ENCODE assay signal across 28 cellular contexts in the genomic region with DNA sequence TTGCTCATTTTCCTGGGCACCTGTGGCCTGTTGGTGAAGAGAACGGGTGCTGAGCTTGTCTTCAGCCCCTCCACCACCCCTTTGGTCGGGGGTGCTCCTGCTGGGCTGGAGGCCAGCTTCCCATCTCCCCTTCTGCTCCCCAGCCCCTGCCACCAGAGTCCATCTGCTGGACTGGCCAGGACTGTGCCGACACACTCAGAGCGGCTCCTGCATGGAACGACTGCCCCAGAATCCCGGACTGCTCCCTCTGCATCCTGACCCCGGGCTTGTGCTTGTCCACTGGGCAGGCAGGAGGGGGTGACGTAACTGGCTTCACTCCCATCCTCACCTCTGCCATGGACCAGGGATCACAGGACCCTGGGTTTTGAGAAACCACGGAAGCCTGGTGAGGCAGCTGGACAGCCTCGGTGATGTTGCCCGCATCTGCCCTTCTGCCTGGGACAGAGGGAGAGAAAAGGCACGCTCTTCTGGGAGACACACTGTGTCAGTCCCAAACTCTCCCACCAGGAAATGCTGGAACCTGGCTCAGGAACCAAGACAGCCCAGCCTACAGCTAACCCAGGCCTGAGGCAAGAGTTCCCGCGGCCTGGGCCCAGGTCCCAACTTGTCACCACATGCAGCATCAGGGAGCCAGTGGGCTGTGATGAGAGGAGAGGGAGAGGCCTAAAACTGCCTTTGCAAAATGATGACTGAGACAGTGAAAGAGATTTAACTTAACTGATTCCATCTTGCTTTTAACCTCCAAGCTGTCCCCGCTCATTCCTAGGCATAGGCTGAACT. TPM values are rescaled to one million over a fixed set of nuclear protein-coding genes. Genes with fewer than 3 reads are reported as not detected.
DNase-seq lines count a peak whose midpoint lies in the region; ATAC-seq and TF ChIP-seq lines count a peak whose summit lies in the region.
"Had no signal": no experiment of that assay in that cellular context is flagged by ENCODE, and none has a peak within 500 bp of the region (broad histone marks: within the 10 kb centered on the region; RNA-seq: fewer than 3 reads in every experiment).

No MANE protein-coding gene starts in this region.

- no peak overlapping the region for H3K4me3 Mint-ChIP-seq in endodermal cell
- H3K4me3 Mint-ChIP-seq: activated CD4-positive, alpha-beta T cell treated with anti-CD3 and anti-CD28 coated beads for 36 hours; activated naive CD4-positive, alpha-beta T cell treated with anti-CD3 and anti-CD28 coated beads, Interleukin-2, amount 50 U/mL, for 24 hours; HFFc6; IgD-negative memory B cell; stimulated activated naive CD8-positive, alpha-beta T cell treated with anti-CD3 and anti-CD28 coated beads, Interleukin-15, Interleukin-2, amounts not matched to agents 100 ng/mL and 50 ng/mL, for 24 hours had no signal

- H3K4me3 ChIP-seq in right cardiac atrium (ENCODE audit: low read length) (no peak overlapping the region), heart left ventricle (no peak overlapping the region), epithelial cell of esophagus (ENCODE audit: low read length) (no peak overlapping the region), endodermal cell (ENCODE audit: low read length) (no peak overlapping the region)
- H3K4me3 ChIP-seq: cardiac muscle cell, colonic mucosa, right atrium auricular region, testis had no signal

- H3K27ac ChIP-seq in right cardiac atrium (ENCODE audit: low read length) (no peak overlapping the region), heart left ventricle (no peak overlapping the region), endodermal cell (ENCODE audit: low read depth, low read length) (no peak overlapping the region)
- H3K27ac ChIP-seq: cardiac muscle cell, colonic mucosa, epithelial cell of prostate, right atrium auricular region, testis had no signal

- no peak overlapping the region for H3K27ac Mint-ChIP-seq in endodermal cell
- H3K27ac Mint-ChIP-seq: activated CD4-positive, alpha-beta T cell treated with anti-CD3 and anti-CD28 coated beads for 36 hours; activated naive CD4-positive, alpha-beta T cell treated with anti-CD3 and anti-CD28 coated beads, Interleukin-2, amount 50 U/mL, for 24 hours; activated T-helper 2 cell treated with anti-CD3 and anti-CD28 coated beads, Interferon-gamma antibody, Interleukin-2, Interleukin-4, amounts not matched to agents 10 μg/mL and 5 μg/mL and 100 μg/mL, durations not matched to agents 14 hours and 24 hours and 36 hours; HFFc6; IgD-negative memory B cell; stimulated activated naive CD8-positive, alpha-beta T cell treated with anti-CD3 and anti-CD28 coated beads, Interleukin-15, Interleukin-2, amounts not matched to agents 100 ng/mL and 50 ng/mL, for 24 hours had no signal

- no peaks in the 10 kb centered on the region for H3K4me1 ChIP-seq in right cardiac atrium (ENCODE audit: control insufficient read depth, insufficient read depth, low read length)
- peaks cover 0 to 18% (median 2%) of the 10 kb centered on the region in 12 donors for H3K4me1 ChIP-seq in heart left ventricle
- no peaks in the 10 kb centered on the region for H3K4me1 ChIP-seq in endodermal cell (ENCODE audit: control insufficient read depth, insufficient read depth, low read length)
- H3K4me1 ChIP-seq: colonic mucosa, testis had no signal

- H3K36me3 ChIP-seq in heart left ventricle, result no peaks in the 10 kb centered on the region
- no peaks in the 10 kb centered on the region for H3K36me3 ChIP-seq in endodermal cell (ENCODE audit: control insufficient read depth, insufficient read depth, low read length)
- H3K36me3 ChIP-seq: cardiac muscle cell, colonic mucosa, right atrium auricular region had no signal

- TF ChIP-seq CTCF in heart left ventricle (IDR thresholded peaks at IDR 0.05) (no peak), epithelial cell of esophagus (IDR thresholded peaks at IDR 0.05; ENCODE audit: insufficient read depth, low read depth, low read length, missing control alignments) (no peak), endodermal cell (conservative IDR thresholded peaks at IDR 0.05) (no peak)

- no peaks in the 10 kb centered on the region for H3K4me1 Mint-ChIP-seq in endodermal cell

- intact Hi-C loops in right cardiac atrium (cut with DNase I), result no loop called here
- intact Hi-C loops in heart left ventricle (cut with DNase I), result no loop called here

- ATAC-seq in right cardiac atrium (peak in 1 of 2 donors; percentile 10), heart left ventricle (no peak)
- ATAC-seq: activated CD4-positive, alpha-beta T cell treated with anti-CD3 and anti-CD28 coated beads for 36 hours; left ventricle myocardium superior had no signal

- H3K27me3 ChIP-seq in right cardiac atrium (ENCODE audit: control insufficient read depth, insufficient read depth), result no peaks in the 10 kb centered on the region
- no peaks in the 10 kb centered on the region for H3K27me3 ChIP-seq in heart left ventricle
- peaks cover 2% of the 10 kb centered on the region for H3K27me3 ChIP-seq in endodermal cell (ENCODE audit: control insufficient read depth, insufficient read depth, low read length, poor library complexity, severe bottlenecking)
- H3K27me3 ChIP-seq: cardiac muscle cell, colonic mucosa, right atrium auricular region, testis had no signal

- peak in 2 of 3 donors; percentile 65 to 75 for DNase-seq in right cardiac atrium
- no peak for DNase-seq in heart left ventricle
- DNase-seq in epithelial cell of esophagus (ENCODE audit: low read depth), result peak; percentile 82
- no peak for DNase-seq in endodermal cell
- no peak for DNase-seq in activated effector memory CD4-positive, alpha-beta T cell treated with anti-CD3 and anti-CD28 coated beads, Interleukin-2, amount 50 U/mL, for 16 hours
- DNase-seq in SHP77 (lab: John Stamatoyannopoulos, UW), result no peak
- DNase-seq: activated CD4-positive, alpha-beta T cell treated with anti-CD3 and anti-CD28 coated beads for 36 hours; CD4-positive, CD25-positive, alpha-beta regulatory T cell; colonic mucosa; DMS79 treated with DMSO at 0.1 percent for 48 hours; effector CD4-positive, alpha-beta T cell; GF-D8; glutamatergic neuron; HFFc6; left ventricle myocardium superior; NCI-H146; NCI-H2107; stimulated activated CD4-positive, alpha-beta T cell treated with anti-CD3 and anti-CD28 coated beads, Interleukin-1b, Interleukin-23, amount 100 ng/mL, for 48 hours; testis had no signal

- H3K36me3 Mint-ChIP-seq in endodermal cell (ENCODE audit: low read depth), result no peaks in the 10 kb centered on the region
- H3K36me3 Mint-ChIP-seq: activated naive CD4-positive, alpha-beta T cell treated with anti-CD3 and anti-CD28 coated beads, Interleukin-2, amount 50 U/mL, for 24 hours; CD4-positive, CD25-positive, alpha-beta regulatory T cell; IgD-negative memory B cell had no signal

- H3K9ac ChIP-seq in endodermal cell (ENCODE audit: extremely low read depth, low read length, poor library complexity, severe bottlenecking), result no peak overlapping the region

- H3K9me3 ChIP-seq in right cardiac atrium (ENCODE audit: control insufficient read depth, low read length), result no peaks in the 10 kb centered on the region
- no peaks in the 10 kb centered on the region for H3K9me3 ChIP-seq in heart left ventricle
- H3K9me3 ChIP-seq in endodermal cell (ENCODE audit: control insufficient read depth, low read length), result no peaks in the 10 kb centered on the region
- H3K9me3 ChIP-seq: colonic mucosa, right atrium auricular region, testis had no signal

- peaks cover 28% of the 10 kb centered on the region for H3K27me3 Mint-ChIP-seq in endodermal cell (ENCODE audit: insufficient read depth)
- H3K27me3 Mint-ChIP-seq: activated CD4-positive, alpha-beta T cell treated with anti-CD3 and anti-CD28 coated beads for 36 hours; activated naive CD4-positive, alpha-beta T cell treated with anti-CD3 and anti-CD28 coated beads, Interleukin-2, amount 50 U/mL, for 24 hours; IgD-negative memory B cell; stimulated activated naive CD8-positive, alpha-beta T cell treated with anti-CD3 and anti-CD28 coated beads, Interleukin-15, Interleukin-2, amounts not matched to agents 100 ng/mL and 50 ng/mL, for 24 hours had no signal

- WGBS in right cardiac atrium, result 66% methylated on average over 15 of the region's 15 CpGs
- whole genome bisulfite sequencing in heart left ventricle, 4 donors, result 79 to 87% (median 81%) methylated on average over 15 of the region's 15 CpGs
- WGBS in endodermal cell (ENCODE audit: insufficient coverage in 1 of 2, insufficient read length in 1 of 2), 2 experiments, result 87 to 96% methylated on average over 3 to 15 of the region's 15 CpGs

- no peaks in the 10 kb centered on the region for H3K9me3 Mint-ChIP-seq in endodermal cell
- H3K9me3 Mint-ChIP-seq: activated naive CD4-positive, alpha-beta T cell treated with anti-CD3 and anti-CD28 coated beads, Interleukin-2, amount 50 U/mL, for 24 hours; activated T-helper 2 cell treated with anti-CD3 and anti-CD28 coated beads, Interferon-gamma antibody, Interleukin-2, Interleukin-4, amounts not matched to agents 10 μg/mL and 5 μg/mL and 100 μg/mL, durations not matched to agents 14 hours and 24 hours and 36 hours; CD4-positive, CD25-positive, alpha-beta regulatory T cell; HFFc6; IgD-negative memory B cell; stimulated activated naive CD8-positive, alpha-beta T cell treated with anti-CD3 and anti-CD28 coated beads, Interleukin-15, Interleukin-2, amounts not matched to agents 100 ng/mL and 50 ng/mL, for 24 hours had no signal

- no peak for TF ChIP-seq POLR2A in heart left ventricle (IDR thresholded peaks at IDR 0.05)

RNA-seq across cellular contexts. Expression of gene GSDMA, which starts 16.1 kb away (rescaled TPM):
- total RNA-seq in right cardiac atrium (under 1 TPM in 3 of 4 donors, not detected in 1; 0.29 to 0.97 (median 0.53) TPM), heart left ventricle (1 to 10 TPM in 2 of 9 donors, under 1 TPM in 5, not detected in 2; 0.35 to 3.7 (median 0.52) TPM), endodermal cell (not detected)
- polyA plus RNA-seq in right cardiac atrium (not detected), heart left ventricle (under 1 TPM in 1 of 2 donors, not detected in 1; 0.08 TPM)
- polyA plus RNA-seq in endodermal cell (2013, experiment 1 of 2), result not detected
- polyA plus RNA-seq in endodermal cell (2013, experiment 2 of 2), result not detected
- total RNA-seq: cardiac muscle cell had no signal
- polyA plus RNA-seq: cardiac muscle cell had no signal

RNA-seq across cellular contexts. Expression of gene LRRC3C, which starts 19.2 kb away (rescaled TPM):
- total RNA-seq in right cardiac atrium (not detected), heart left ventricle (not detected), endodermal cell (not detected)
- polyA plus RNA-seq in right cardiac atrium (not detected), heart left ventricle (not detected)
- not detected for polyA plus RNA-seq in endodermal cell (2013, experiment 1 of 2)
- polyA plus RNA-seq in endodermal cell (2013, experiment 2 of 2), result not detected
- total RNA-seq: activated CD4-positive, alpha-beta T cell treated with anti-CD3 and anti-CD28 coated beads for 36 hours; activated T-helper 2 cell treated with anti-CD3 and anti-CD28 coated beads, Interferon-gamma antibody, Interleukin-2, Interleukin-4, amounts not matched to agents 10 μg/mL and 5 μg/mL and 100 μg/mL, durations not matched to agents 14 hours and 24 hours and 36 hours; cardiac muscle cell; CD4-positive, CD25-positive, alpha-beta regulatory T cell; colonic mucosa; HFFc6; left ventricle myocardium superior; mesenteric fat pad; right atrium auricular region; ureter had no signal
- polyA plus RNA-seq: cardiac muscle cell, IgD-negative memory B cell had no signal

RNA-seq across cellular contexts. Expression of gene ORMDL3, which starts 19.3 kb away (rescaled TPM):
- total RNA-seq in right cardiac atrium (10 to 100 TPM; 37.0 to 42.3 (median 39.3) TPM), heart left ventricle (100 to 1,000 TPM in 1 of 9 donors, 10 to 100 TPM in 8; 40.0 to 111 (median 59.2) TPM), endodermal cell (10 to 100 TPM; 77.7 to 83.8 TPM)
- polyA plus RNA-seq in right cardiac atrium (46.6 TPM), heart left ventricle (10 to 100 TPM; 49.9 to 64.0 TPM)
- 56.1 TPM for polyA plus RNA-seq in endodermal cell (2013, experiment 1 of 2)
- polyA plus RNA-seq in endodermal cell (2013, experiment 2 of 2), result 46.6 TPM

RNA-seq across cellular contexts. Expression of gene GSDMB, which starts 28.3 kb away (rescaled TPM):
- total RNA-seq in right cardiac atrium (1 to 10 TPM; 1.9 to 2.9 (median 2.4) TPM), heart left ventricle (1 to 10 TPM; 1.6 to 5.3 (median 2.8) TPM), endodermal cell (10 to 100 TPM; 16.6 to 30.9 TPM)
- polyA plus RNA-seq in right cardiac atrium (1.8 TPM), heart left ventricle (1 to 10 TPM; 2.0 to 4.7 TPM)
- 18.9 TPM for polyA plus RNA-seq in endodermal cell (2013, experiment 1 of 2)
- polyA plus RNA-seq in endodermal cell (2013, experiment 2 of 2), result 17.6 TPM

RNA-seq across cellular contexts. Expression of gene PSMD3, which starts 33.9 kb away (rescaled TPM):
- total RNA-seq in right cardiac atrium (10 to 100 TPM; 80.0 to 83.1 (median 81.1) TPM), heart left ventricle (100 to 1,000 TPM in 2 of 9 donors, 10 to 100 TPM in 7; 68.9 to 117 (median 83.3) TPM), endodermal cell (100 to 1,000 TPM; 152 to 164 TPM)
- polyA plus RNA-seq in right cardiac atrium (85.8 TPM), heart left ventricle (100 to 1,000 TPM in 1 of 2 donors, 10 to 100 TPM in 1; 72.6 to 142 TPM)
- 142 TPM for polyA plus RNA-seq in endodermal cell (2013, experiment 1 of 2)
- 132 TPM for polyA plus RNA-seq in endodermal cell (2013, experiment 2 of 2)

Comparison
In these comparisons a context has a peak if more than half of its experiments do, and no peak if none do; other contexts are left out.
1. DNase-seq: peak in right cardiac atrium (2 of 3) and epithelial cell of esophagus (single experiment); none in heart left ventricle (0 of 5), endodermal cell (single experiment), activated effector memory CD4-positive, alpha-beta T cell treated with anti-CD3 and anti-CD28 coated beads, Interleukin-2, amount 50 U/mL, for 16 hours (single experiment) and SHP77 (0 of 2).